ENCODE assay signal across 12 cellular contexts in the genomic region with DNA sequence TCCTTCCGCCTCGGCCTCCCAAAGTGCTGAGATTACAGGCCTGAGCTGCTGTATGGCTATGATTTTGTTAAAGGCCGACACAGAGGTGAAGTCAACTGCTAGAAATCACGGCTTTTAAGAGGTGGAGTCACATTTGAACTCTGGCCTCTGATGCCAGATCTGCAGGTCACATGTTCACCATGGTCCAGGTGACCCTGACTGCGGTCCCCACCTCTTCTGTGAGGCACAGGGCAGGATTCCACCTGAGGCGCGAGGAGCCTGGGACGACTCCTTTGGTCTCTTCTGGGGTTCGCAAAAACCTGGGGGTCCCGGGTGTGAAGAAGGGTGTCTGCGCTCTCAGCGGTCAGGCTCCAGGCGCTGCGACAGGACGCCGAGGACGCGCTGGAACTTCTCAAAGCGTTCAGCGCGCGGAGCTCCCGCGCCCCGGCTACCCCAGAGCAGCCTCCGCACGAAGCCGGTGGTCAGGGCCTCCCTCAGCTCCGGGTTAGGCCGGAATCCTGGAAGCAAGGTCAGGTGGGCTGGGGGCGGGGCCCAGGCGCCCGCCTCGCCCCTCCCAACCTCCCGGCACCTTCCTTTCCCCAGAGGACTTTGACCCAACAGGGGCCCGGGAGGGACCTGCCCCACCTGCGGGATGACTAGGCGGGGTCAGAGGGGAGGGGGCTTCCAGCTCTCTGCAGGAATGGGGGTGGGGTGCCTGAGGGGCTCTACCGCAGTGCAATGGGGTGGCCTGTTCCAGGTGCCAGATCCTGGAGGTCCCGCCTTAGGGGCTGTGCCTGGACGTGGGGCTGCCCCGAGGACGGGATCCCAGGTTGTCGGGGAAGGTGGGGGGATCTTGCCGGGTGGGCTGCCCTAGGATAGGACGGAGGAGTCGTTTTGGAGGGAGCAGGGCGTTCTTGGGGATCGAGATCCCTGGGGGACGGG. TPM values are rescaled to one million over a fixed set of nuclear protein-coding genes. Genes with fewer than 3 reads are reported as not detected.
DNase-seq lines count a peak whose midpoint lies in the region; ATAC-seq, FAIRE-seq and TF ChIP-seq lines count a peak whose summit lies in the region.
"Had no signal": no experiment of that assay in that cellular context is flagged by ENCODE, and none has a peak within 500 bp of the region (broad histone marks: within the 10 kb centered on the region; RNA-seq: fewer than 3 reads in every experiment).

No MANE protein-coding gene starts in this region.

- H2BK12ac ChIP-seq in H1 (ENCODE audit: low read depth, low read length): peak overlapping the region; percentile 39; the same call in 1 of the 2 replicates

- H3K4me3 ChIP-seq in BLaER1 (peak overlapping the region; percentile 67), H1 (ENCODE audit: extremely low read depth in 1 of 4, insufficient read depth in 2 of 4, low read depth in 3 of 4, low read length in 4 of 4) (peak overlapping the region; percentile 11 to 61 (median 47)), MG63 (no peak overlapping the region)
- no peak overlapping the region for H3K4me3 ChIP-seq in naive thymus-derived CD4-positive, alpha-beta T cell (ENCODE audit: low read length)

- CTCF ChIA-PET in H1 (lab: Charles Lee; ENCODE audit: partially characterized antibody): interaction anchor here (0.8 to 2.7 kb wide), 8 partner anchors 14 to 689 kb away, joined by 3 to 19 read pairs (median 6); a partner anchor contains a TSS
- CTCF ChIA-PET in naive thymus-derived CD4-positive, alpha-beta T cell (lab: Charles Lee): interaction anchor here (0.6 kb wide), 1 partner anchor 236 kb away, joined by 3 read pairs; no protein-coding TSS in a partner anchor

- POLR2A ChIA-PET in H1 (lab: Charles Lee; ENCODE audit: partially characterized antibody): interaction anchor here (0.8 to 8.0 kb wide), 12 partner anchors 12 to 526 kb away, joined by 3 to 110 read pairs (median 4); a partner anchor contains a TSS
- POLR2A ChIA-PET in naive thymus-derived CD4-positive, alpha-beta T cell (lab: Charles Lee): interaction anchor here (2.3 kb wide), 1 partner anchor 48 kb away, joined by 9 read pairs; no protein-coding TSS in a partner anchor

- no peaks in the 10 kb centered on the region for H3K27me3 Mint-ChIP-seq in naive thymus-derived CD4-positive, alpha-beta T cell

- no peaks in the 10 kb centered on the region for H3K79me2 ChIP-seq in H1 (ENCODE audit: control insufficient read depth in 1 of 2, insufficient read depth in 2 of 2, low read length in 2 of 2)

- peak overlapping the region; percentile 77 for H4K5ac ChIP-seq in H1 (ENCODE audit: insufficient read length, low read depth, low read length)

- no peak; a peak in 1 of 3 replicates for TF ChIP-seq POLR2A in H1 (IDR thresholded peaks at IDR 0.05; ENCODE audit: control extremely low read depth in 1 of 2, low read depth in 2 of 2, low read length in 2 of 2)

- intact Hi-C loops in naive thymus-derived CD4-positive, alpha-beta T cell (cut with micrococcal nuclease): loop anchor here (1.0 to 5.0 kb wide), 9 partner anchors 13 to 380 kb away; a partner anchor contains a TSS

- H3K4ac ChIP-seq in H1 (replicated peaks; ENCODE audit: insufficient read length, low read depth, low read length): peak overlapping the region; percentile 78

- H3K9me3 Mint-ChIP-seq in naive thymus-derived CD4-positive, alpha-beta T cell: no peaks in the 10 kb centered on the region

- peaks cover 5 to 21% (median 10%) of the 10 kb centered on the region in 5 donors for H3K36me3 Mint-ChIP-seq in naive thymus-derived CD4-positive, alpha-beta T cell

- H3K14ac ChIP-seq in H1 (ENCODE audit: insufficient read length): no peak overlapping the region

- peak overlapping the region; percentile 91 for H2BK5ac ChIP-seq in H1 (ENCODE audit: low read depth, low read length)

- H3K27me3 ChIP-seq in BLaER1: no peaks in the 10 kb centered on the region
- H3K27me3 ChIP-seq in H1 (replicated peaks in 1 of 4; ENCODE audit: control insufficient read depth in 3 of 4, extremely low read depth in 1 of 4, insufficient read depth in 3 of 4, low read length in 3 of 4): no peaks in the 10 kb centered on the region
- no peaks in the 10 kb centered on the region for H3K27me3 ChIP-seq in naive thymus-derived CD4-positive, alpha-beta T cell (ENCODE audit: control insufficient read depth in 2 of 2, insufficient read depth in 2 of 2, low read length in 2 of 2)
- H3K27me3 ChIP-seq in MG63: no peaks in the 10 kb centered on the region
- H3K27me3 ChIP-seq: left lung had no signal

- H3K9me3 ChIP-seq in BLaER1: no peaks in the 10 kb centered on the region
- no peaks in the 10 kb centered on the region for H3K9me3 ChIP-seq in H1 (ENCODE audit: insufficient read depth in 2 of 2, low read depth in 1 of 2, low read length in 1 of 2)
- H3K9me3 ChIP-seq in naive thymus-derived CD4-positive, alpha-beta T cell (ENCODE audit: control insufficient read depth in 2 of 3, low read length in 3 of 3): no peaks in the 10 kb centered on the region
- no peaks in the 10 kb centered on the region for H3K9me3 ChIP-seq in MG63
- H3K9me3 ChIP-seq: left lung had no signal

- H3K56ac ChIP-seq in H1 (replicated peaks; ENCODE audit: insufficient read length, low read depth, low read length): no peak overlapping the region

- H3K23ac ChIP-seq in H1 (ENCODE audit: insufficient read length): no peak overlapping the region

- no peak for TF ChIP-seq CTCF in H1 (IDR thresholded peaks at IDR 0.05; ENCODE audit: control extremely low read depth in 1 of 3, insufficient read depth in 1 of 3, low read depth in 1 of 3, low read length in 3 of 3)

- H3K4me3 Mint-ChIP-seq in naive thymus-derived CD4-positive, alpha-beta T cell: peak overlapping the region in 6 of 10 donors; percentile 67 to 89 (median 77)

- no peaks in the 10 kb centered on the region for H3K79me1 ChIP-seq in H1 (ENCODE audit: low read depth, low read length)

- WGBS in H1 (ENCODE audit: extremely low coverage in 1 of 2, insufficient coverage in 1 of 2, insufficient read length in 1 of 2, insufficient replicate concordance in 2 of 2, low coverage in 1 of 2, low lambda C conversion rate in 2 of 2, missing lambda C conversion rate in 1 of 2), 2 experiments: 38% methylated on average over 32 of the region's 50 CpGs; no CpG with 5 or more reads in 1 of the 2 experiments

- TF ChIP-seq EP300 in H1 (IDR thresholded peaks at IDR 0.05; ENCODE audit: borderline replicate concordance in 1 of 2, low read depth in 2 of 2, low read length in 2 of 2): no peak

- H3K4me1 ChIP-seq in BLaER1 (peaks cover 31% of the 10 kb centered on the region), H1 (replicated peaks in 1 of 4; ENCODE audit: control insufficient read depth in 3 of 4, insufficient read depth in 4 of 4, low read length in 3 of 4) (peaks cover 0 to 7% (median 5%) of the 10 kb centered on the region in 4 experiments; a peak in 6 of 7 replicates)
- H3K4me1 ChIP-seq in naive thymus-derived CD4-positive, alpha-beta T cell (ENCODE audit: control insufficient read depth in 2 of 2, insufficient read depth in 2 of 2, low read length in 2 of 2): no peaks in the 10 kb centered on the region

- ATAC-seq in naive thymus-derived CD4-positive, alpha-beta T cell: no peak
- ATAC-seq in HG02973 (IDR thresholded peaks at IDR 0.05; ENCODE audit: unreplicated experiment): no peak
- no peak for ATAC-seq in GM21717 (IDR thresholded peaks at IDR 0.05; ENCODE audit: unreplicated experiment)

- H2AK5ac ChIP-seq in H1 (ENCODE audit: low read depth, low read length): no peak overlapping the region

- peak overlapping the region in 6 of 9 donors; percentile 41 to 93 (median 88) for H3K27ac Mint-ChIP-seq in naive thymus-derived CD4-positive, alpha-beta T cell

- FAIRE-seq in H1 (lab: Jason Lieb, UNC): no peak

- H3K27ac ChIP-seq in BLaER1 (peak overlapping the region; percentile 65), H1 (ENCODE audit: low read depth, low read length) (peak overlapping the region; percentile 82)
- peak overlapping the region; percentile 48 for H3K27ac ChIP-seq in naive thymus-derived CD4-positive, alpha-beta T cell (ENCODE audit: low read depth, low read length)

- DNase-seq in HuH-7.5 (ENCODE audit: low spot score) (peak; percentile 87), H1 (ENCODE audit: low read depth in 1 of 2, low spot score in 2 of 2) (peak in 1 of 2 experiments; percentile 88), amygdala (lab: John Stamatoyannopoulos, UW) (no peak), MG63 (no peak)
- peak in 1 of 9 donors; percentile 6 for DNase-seq in naive thymus-derived CD4-positive, alpha-beta T cell
- DNase-seq: activated CD8-positive, alpha-beta memory T cell treated with anti-CD3 and anti-CD28 coated beads, Interleukin-2, amount 50 U/mL, for 48 hours; NCI-H2081 had no signal

- 0 out of 2 replicates have a peak overlapping the region, but pooled peaks have one; percentile 61 for H2BK15ac ChIP-seq in H1 (ENCODE audit: low read length)

- peak overlapping the region; percentile 89 for H4K8ac ChIP-seq in H1 (ENCODE audit: extremely low read depth, insufficient read depth, low read length)

- H2BK20ac ChIP-seq in H1 (ENCODE audit: low read length): no peak overlapping the region

- peak overlapping the region; percentile 93 for H3K4me2 ChIP-seq in BLaER1
- H3K4me2 ChIP-seq in H1 (ENCODE audit: insufficient read depth in 1 of 2, low read depth in 2 of 2, low read length in 2 of 2): peak overlapping the region; percentile 10 to 71

- H4K20me1 ChIP-seq in BLaER1: no peaks in the 10 kb centered on the region
- H4K20me1 ChIP-seq in H1 (replicated peaks in 1 of 2; ENCODE audit: control insufficient read depth in 1 of 2, insufficient read depth in 2 of 2, low read length in 2 of 2): peaks cover 0 to 3% of the 10 kb centered on the region in 2 experiments

- H3K18ac ChIP-seq in H1 (ENCODE audit: extremely low read depth, low read length): peak overlapping the region; percentile 90

- H3K4me1 Mint-ChIP-seq in naive thymus-derived CD4-positive, alpha-beta T cell: peaks cover 4 to 13% (median 10%) of the 10 kb centered on the region in 7 donors

- no peak overlapping the region for H2BK120ac ChIP-seq in H1 (replicated peaks; ENCODE audit: low read depth, low read length)

- H3K36me3 ChIP-seq in BLaER1 (peaks cover 44% of the 10 kb centered on the region), H1 (ENCODE audit: control insufficient read depth in 2 of 4, insufficient read depth in 4 of 4, low read length in 3 of 4) (peaks cover 14 to 45% (median 26%) of the 10 kb centered on the region in 4 experiments), MG63 (peaks cover 13% of the 10 kb centered on the region; the same call in 1 of the 2 replicates)
- H3K36me3 ChIP-seq in naive thymus-derived CD4-positive, alpha-beta T cell (ENCODE audit: control insufficient read depth in 2 of 3, insufficient read depth in 3 of 3, low read length in 3 of 3): peaks cover 3 to 70% (median 5%) of the 10 kb centered on the region in 3 experiments

- peak overlapping the region; percentile 74 for H3K9ac ChIP-seq in BLaER1
- peak overlapping the region in 2 of 4 experiments; percentile 56 to 65; a peak in 4 of 7 replicates for H3K9ac ChIP-seq in H1 (replicated peaks in 1 of 4; ENCODE audit: extremely low read depth in 1 of 4, low read depth in 3 of 4, low read length in 3 of 4)

- peak overlapping the region; percentile 5 for H4K91ac ChIP-seq in H1 (replicated peaks; ENCODE audit: insufficient read length, low read length)

- 0 out of 4 replicates have a peak, but pooled peaks of 1 of the 2 experiments have one; percentile 2 for TF ChIP-seq RAD21 in H1 (IDR thresholded peaks at IDR 0.05 in 1 of 2, conservative IDR thresholded peaks at IDR 0.05 in 1 of 2; ENCODE audit: low read depth in 2 of 2, low read length in 2 of 2)

- no peak overlapping the region for H2AFZ ChIP-seq in H1 (ENCODE audit: low read length)

- peaks cover 2% of the 10 kb centered on the region; the same call in 1 of the 2 replicates for H3K23me2 ChIP-seq in H1 (ENCODE audit: low read depth, low read length)

RNA-seq across cellular contexts. Expression of a gene that starts 13.0 kb away (rescaled TPM):
- total RNA-seq in H1 (2021; fragmentation: NEBNext Ultra II Directional; extraction: Animal tissue kit (Norgen Biotek cat#: 25700)): 69.3 and 69.5 TPM in 2 replicates
- polyA plus RNA-seq in H1 (2011; rRNA removed): 27.8 and 38.0 TPM in 2 replicates
- polyA plus RNA-seq in H1 (2011; cell fraction: cytosol; rRNA removed): 46.0 TPM
- 69.9 TPM for polyA plus RNA-seq in H1 (2011; cell fraction: nucleus; rRNA removed)
- polyA plus RNA-seq in H1 (2012, experiment 1 of 2): 66.1 to 83.1 TPM (median 77.4 TPM) in 4 replicates
- 58.7 TPM for polyA plus RNA-seq in H1 (2012, experiment 2 of 2)
- polyA plus RNA-seq in H1 (2013, experiment 1 of 2): 63.3 TPM
- polyA plus RNA-seq in H1 (2013, experiment 2 of 2): 64.1 TPM
- polyA minus RNA-seq in H1 (2011; rRNA and poly(A)+ RNA removed): 23.1 and 26.9 TPM in 2 replicates
- 28.1 TPM for polyA minus RNA-seq in H1 (2011; cell fraction: cytosol; rRNA and poly(A)+ RNA removed)
- polyA minus RNA-seq in H1 (2011; cell fraction: nucleus; rRNA and poly(A)+ RNA removed): 24.9 TPM
- total RNA-seq in naive thymus-derived CD4-positive, alpha-beta T cell: 10 to 100 TPM in 1 of 5 experiments, 1 to 10 TPM in 4; 2.9 to 17.4 (median 5.4) TPM
- 1 to 10 TPM in 1 of 2 donors, under 1 TPM in 1; 0.74 to 1.8 TPM for polyA plus RNA-seq in naive thymus-derived CD4-positive, alpha-beta T cell
- total RNA-seq in MG63 (2014; rRNA removed; shearing (Covaris generic); ENCODE audit: low replicate concordance): 37.2 and 58.3 TPM in 2 replicates

RNA-seq across cellular contexts. Expression of a gene that starts 14.7 kb away (rescaled TPM):
- 20.0 and 22.1 TPM in 2 replicates for total RNA-seq in H1 (2021; fragmentation: NEBNext Ultra II Directional; extraction: Animal tissue kit (Norgen Biotek cat#: 25700))
- 14.5 and 22.8 TPM in 2 replicates for polyA plus RNA-seq in H1 (2011; rRNA removed)
- polyA plus RNA-seq in H1 (2011; cell fraction: cytosol; rRNA removed): 18.8 TPM
- polyA plus RNA-seq in H1 (2011; cell fraction: nucleus; rRNA removed): 34.1 TPM
- polyA plus RNA-seq in H1 (2012, experiment 1 of 2): 12.6 to 18.8 TPM (median 17.6 TPM) in 4 replicates
- 15.0 TPM for polyA plus RNA-seq in H1 (2012, experiment 2 of 2)
- polyA plus RNA-seq in H1 (2013, experiment 1 of 2): 32.0 TPM
- polyA plus RNA-seq in H1 (2013, experiment 2 of 2): 29.0 TPM
- 6.1 and 7.2 TPM in 2 replicates for polyA minus RNA-seq in H1 (2011; rRNA and poly(A)+ RNA removed)
- 9.0 TPM for polyA minus RNA-seq in H1 (2011; cell fraction: cytosol; rRNA and poly(A)+ RNA removed)
- 11.2 TPM for polyA minus RNA-seq in H1 (2011; cell fraction: nucleus; rRNA and poly(A)+ RNA removed)
- 10 to 100 TPM; 27.9 to 64.7 (median 57.4) TPM for total RNA-seq in naive thymus-derived CD4-positive, alpha-beta T cell
- polyA plus RNA-seq in naive thymus-derived CD4-positive, alpha-beta T cell: 10 to 100 TPM; 35.2 to 60.4 TPM
- total RNA-seq in MG63 (2014; rRNA removed; shearing (Covaris generic); ENCODE audit: low replicate concordance): not detected in 2 replicates
- total RNA-seq: H4 had no signal

RNA-seq across cellular contexts. Expression of a gene that starts 15.1 kb away (rescaled TPM):
- total RNA-seq in H1 (2021; fragmentation: NEBNext Ultra II Directional; extraction: Animal tissue kit (Norgen Biotek cat#: 25700)): 34.9 and 35.3 TPM in 2 replicates
- 46.0 and 63.9 TPM in 2 replicates for polyA plus RNA-seq in H1 (2011; rRNA removed)
- polyA plus RNA-seq in H1 (2011; cell fraction: cytosol; rRNA removed): 52.1 TPM
- polyA plus RNA-seq in H1 (2011; cell fraction: nucleus; rRNA removed): 160 TPM
- polyA plus RNA-seq in H1 (2012, experiment 1 of 2): 35.3 to 46.7 TPM (median 38.7 TPM) in 4 replicates
- polyA plus RNA-seq in H1 (2012, experiment 2 of 2): 36.3 TPM
- polyA plus RNA-seq in H1 (2013, experiment 1 of 2): 47.8 TPM
- 49.9 TPM for polyA plus RNA-seq in H1 (2013, experiment 2 of 2)
- 30.4 and 47.5 TPM in 2 replicates for polyA minus RNA-seq in H1 (2011; rRNA and poly(A)+ RNA removed)
- polyA minus RNA-seq in H1 (2011; cell fraction: cytosol; rRNA and poly(A)+ RNA removed): 15.0 TPM
- polyA minus RNA-seq in H1 (2011; cell fraction: nucleus; rRNA and poly(A)+ RNA removed): 23.3 TPM
- 10 to 100 TPM; 36.1 to 81.6 (median 61.9) TPM for total RNA-seq in naive thymus-derived CD4-positive, alpha-beta T cell
- 10 to 100 TPM; 70.6 to 96.5 TPM for polyA plus RNA-seq in naive thymus-derived CD4-positive, alpha-beta T cell
- 39.4 and 78.1 TPM in 2 replicates for total RNA-seq in MG63 (2014; rRNA removed; shearing (Covaris generic); ENCODE audit: low replicate concordance)

RNA-seq across cellular contexts. Expression of a gene that starts 20.0 kb away (rescaled TPM):
- total RNA-seq in H1 (2021; fragmentation: NEBNext Ultra II Directional; extraction: Animal tissue kit (Norgen Biotek cat#: 25700)): 0.21 and 0.22 TPM in 2 replicates
- 0.21 and 0.46 TPM in 2 replicates for polyA plus RNA-seq in H1 (2011; rRNA removed)
- polyA plus RNA-seq in H1 (2011; cell fraction: cytosol; rRNA removed): 0.31 TPM
- 0.61 TPM for polyA plus RNA-seq in H1 (2011; cell fraction: nucleus; rRNA removed)
- 0.56 to 0.67 TPM (median 0.58 TPM) in 3 of 4 replicates, not detected in the other for polyA plus RNA-seq in H1 (2012, experiment 1 of 2)
- 0.18 TPM for polyA plus RNA-seq in H1 (2012, experiment 2 of 2)
- 3.1 TPM for polyA plus RNA-seq in H1 (2013, experiment 1 of 2)
- polyA plus RNA-seq in H1 (2013, experiment 2 of 2): 2.7 TPM
- 0.47 and 1.2 TPM in 2 replicates for polyA minus RNA-seq in H1 (2011; rRNA and poly(A)+ RNA removed)
- polyA minus RNA-seq in H1 (2011; cell fraction: cytosol; rRNA and poly(A)+ RNA removed): 1.6 TPM
- polyA minus RNA-seq in H1 (2011; cell fraction: nucleus; rRNA and poly(A)+ RNA removed): not detected
- total RNA-seq in naive thymus-derived CD4-positive, alpha-beta T cell: 100 to 1,000 TPM in 3 of 5 experiments, 10 to 100 TPM in 2; 90.5 to 132 (median 115) TPM
- 10 to 100 TPM; 26.2 to 41.4 TPM for polyA plus RNA-seq in naive thymus-derived CD4-positive, alpha-beta T cell
- 0.63 TPM in 1 of 2 replicates, not detected in the other for total RNA-seq in MG63 (2014; rRNA removed; shearing (Covaris generic); ENCODE audit: low replicate concordance)

RNA-seq across cellular contexts. Expression of a gene that starts 32.1 kb away (rescaled TPM):
- 4.2 and 6.4 TPM in 2 replicates for total RNA-seq in H1 (2021; fragmentation: NEBNext Ultra II Directional; extraction: Animal tissue kit (Norgen Biotek cat#: 25700))
- 12.8 and 16.6 TPM in 2 replicates for polyA plus RNA-seq in H1 (2011; rRNA removed)
- polyA plus RNA-seq in H1 (2011; cell fraction: cytosol; rRNA removed): 16.0 TPM
- polyA plus RNA-seq in H1 (2011; cell fraction: nucleus; rRNA removed): 34.2 TPM
- 11.3 to 16.8 TPM (median 13.0 TPM) in 4 replicates for polyA plus RNA-seq in H1 (2012, experiment 1 of 2)
- polyA plus RNA-seq in H1 (2012, experiment 2 of 2): 13.6 TPM
- 22.5 TPM for polyA plus RNA-seq in H1 (2013, experiment 1 of 2)
- 24.4 TPM for polyA plus RNA-seq in H1 (2013, experiment 2 of 2)
- polyA minus RNA-seq in H1 (2011; rRNA and poly(A)+ RNA removed): 16.2 and 28.8 TPM in 2 replicates
- 31.9 TPM for polyA minus RNA-seq in H1 (2011; cell fraction: cytosol; rRNA and poly(A)+ RNA removed)
- polyA minus RNA-seq in H1 (2011; cell fraction: nucleus; rRNA and poly(A)+ RNA removed): 33.2 TPM
- 1 to 10 TPM in 3 of 5 experiments, under 1 TPM in 2; 0.57 to 3.7 (median 1.8) TPM for total RNA-seq in naive thymus-derived CD4-positive, alpha-beta T cell
- not detected for polyA plus RNA-seq in naive thymus-derived CD4-positive, alpha-beta T cell
- total RNA-seq in MG63 (2014; rRNA removed; shearing (Covaris generic); ENCODE audit: low replicate concordance): 2.2 and 7.5 TPM in 2 replicates

Comparison
In these comparisons a context has a peak if more than half of its experiments do, and no peak if none do; other contexts are left out.
1. H3K4me3 ChIP-seq: peak in BLaER1 (single experiment) and H1 (4 of 4); none in naive thymus-derived CD4-positive, alpha-beta T cell (single experiment) and MG63 (single experiment).
2. RNA of a gene that starts 14.7 kb away (total RNA-seq): 27.9 to 64.7 TPM in naive thymus-derived CD4-positive, alpha-beta T cell and 20.0 to 22.1 TPM in H1; not detected in MG63; every median in the first group is over 10 times any median in the second.
3. Peak in every context shown above with its lines, with median percentiles within 50 percentile points of each other: H3K27ac ChIP-seq.